ENCODE assay signal across 2 cellular contexts in the genomic region with DNA sequence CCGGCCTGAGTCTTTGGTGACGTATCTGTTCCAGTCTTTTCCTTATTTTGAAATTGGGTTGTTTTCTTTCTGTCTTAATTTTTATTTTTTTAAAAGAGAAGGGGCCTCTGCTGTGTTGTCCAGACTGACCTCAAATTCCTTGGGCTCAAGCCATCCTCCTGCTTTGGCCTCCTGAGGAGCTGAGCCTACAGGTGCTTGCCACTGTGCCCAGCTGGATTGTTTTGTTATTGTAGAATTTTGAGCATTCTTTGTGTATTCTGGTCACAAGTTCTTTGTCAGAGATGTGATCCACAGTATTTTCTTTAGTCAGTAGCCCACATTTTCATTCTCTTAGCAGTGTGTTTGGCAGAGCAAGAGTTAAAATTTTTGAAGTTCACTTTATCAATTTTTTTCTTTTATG.
TF ChIP-seq lines count a peak whose summit lies in the region.

No MANE protein-coding gene starts in this region.

TF ChIP-seq in GM23338, 12 proteins besides CTCF, POLR2A, EP300 and RAD21 (continued from another document):
- TF ChIP-seq, protein P1, sequence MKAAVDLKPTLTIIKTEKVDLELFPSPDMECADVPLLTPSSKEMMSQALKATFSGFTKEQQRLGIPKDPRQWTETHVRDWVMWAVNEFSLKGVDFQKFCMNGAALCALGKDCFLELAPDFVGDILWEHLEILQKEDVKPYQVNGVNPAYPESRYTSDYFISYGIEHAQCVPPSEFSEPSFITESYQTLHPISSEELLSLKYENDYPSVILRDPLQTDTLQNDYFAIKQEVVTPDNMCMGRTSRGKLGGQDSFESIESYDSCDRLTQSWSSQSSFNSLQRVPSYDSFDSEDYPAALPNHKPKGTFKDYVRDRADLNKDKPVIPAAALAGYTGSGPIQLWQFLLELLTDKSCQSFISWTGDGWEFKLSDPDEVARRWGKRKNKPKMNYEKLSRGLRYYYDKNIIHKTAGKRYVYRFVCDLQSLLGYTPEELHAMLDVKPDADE (IDR thresholded peaks at IDR 0.05) = no peak
- TF ChIP-seq EZH2 (IDR thresholded peaks at IDR 0.05; ENCODE audit: low read depth, unreplicated experiment) (no peak), ZNF462 (CRISPR knock-in tag; IDR thresholded peaks at IDR 0.05) (no peak), ZNF114 (CRISPR knock-in tag; IDR thresholded peaks at IDR 0.05) (no peak), JUNB (IDR thresholded peaks at IDR 0.05; ENCODE audit: unreplicated experiment) (no peak), NANOG (IDR thresholded peaks at IDR 0.05; ENCODE audit: borderline replicate concordance) (no peak), POLR2AphosphoS5 (IDR thresholded peaks at IDR 0.05; ENCODE audit: low read depth) (no peak), CREB1 (CRISPR knock-in tag; IDR thresholded peaks at IDR 0.05; ENCODE audit: low read depth) (no peak)

TF ChIP-seq in WTC11, 78 proteins besides CTCF, POLR2A, EP300 and RAD21 (continued from another document):
- no peak for TF ChIP-seq RORB (CRISPR knock-in tag; IDR thresholded peaks at IDR 0.05)
- TF ChIP-seq JAZF1 (CRISPR knock-in tag; IDR thresholded peaks at IDR 0.05) = no peak
- TF ChIP-seq, protein P2, sequence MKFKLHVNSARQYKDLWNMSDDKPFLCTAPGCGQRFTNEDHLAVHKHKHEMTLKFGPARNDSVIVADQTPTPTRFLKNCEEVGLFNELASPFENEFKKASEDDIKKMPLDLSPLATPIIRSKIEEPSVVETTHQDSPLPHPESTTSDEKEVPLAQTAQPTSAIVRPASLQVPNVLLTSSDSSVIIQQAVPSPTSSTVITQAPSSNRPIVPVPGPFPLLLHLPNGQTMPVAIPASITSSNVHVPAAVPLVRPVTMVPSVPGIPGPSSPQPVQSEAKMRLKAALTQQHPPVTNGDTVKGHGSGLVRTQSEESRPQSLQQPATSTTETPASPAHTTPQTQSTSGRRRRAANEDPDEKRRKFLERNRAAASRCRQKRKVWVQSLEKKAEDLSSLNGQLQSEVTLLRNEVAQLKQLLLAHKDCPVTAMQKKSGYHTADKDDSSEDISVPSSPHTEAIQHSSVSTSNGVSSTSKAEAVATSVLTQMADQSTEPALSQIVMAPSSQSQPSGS (CRISPR knock-in tag; IDR thresholded peaks at IDR 0.05; ENCODE audit: borderline replicate concordance, low read depth) = no peak
- TF ChIP-seq ZNF671 (CRISPR knock-in tag; IDR thresholded peaks at IDR 0.05) = no peak
- no peak for TF ChIP-seq ZNF425 (CRISPR knock-in tag; conservative IDR thresholded peaks at IDR 0.05)
- no peak for TF ChIP-seq FOXJ3 (CRISPR knock-in tag; IDR thresholded peaks at IDR 0.05; ENCODE audit: borderline replicate concordance)
